ENCODE assay signal across 10 cellular contexts in the genomic region with DNA sequence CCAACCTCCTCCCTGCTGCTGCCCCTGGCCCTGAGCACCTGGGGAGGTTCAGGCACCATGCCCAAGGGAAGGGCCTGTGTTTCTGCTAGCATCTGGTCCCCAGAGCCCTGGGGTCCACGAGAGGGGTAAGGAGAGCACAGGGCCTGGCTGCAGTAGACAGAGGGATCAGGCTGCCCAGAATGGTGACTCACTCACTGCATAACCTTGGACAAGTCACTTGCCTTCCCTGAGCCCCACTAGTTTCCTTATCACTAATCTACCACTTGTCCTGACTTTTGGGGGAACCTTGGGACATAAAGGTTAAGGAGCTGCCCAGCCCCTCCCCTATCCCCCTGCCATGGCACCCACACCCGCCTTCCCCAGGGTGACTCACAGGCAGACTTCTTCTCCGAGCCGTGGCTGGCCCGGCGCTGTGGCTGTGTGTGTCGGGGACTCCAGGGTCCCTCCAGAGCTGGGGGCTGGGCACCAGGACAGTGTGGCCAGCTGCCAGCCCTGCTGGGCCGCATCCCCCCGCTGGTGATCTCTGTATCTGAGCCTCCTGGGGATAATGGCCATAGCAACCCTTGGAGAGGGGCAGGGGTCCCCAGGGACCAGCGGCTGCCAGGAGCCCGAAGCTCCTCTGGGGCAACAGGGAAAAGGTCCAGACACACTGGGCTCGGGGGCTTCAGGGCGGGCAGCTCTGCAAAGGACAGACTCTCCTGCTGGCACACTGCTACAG. TPM values are rescaled to one million over a fixed set of nuclear protein-coding genes. Genes with fewer than 3 reads are reported as not detected.
DNase-seq lines count a peak whose midpoint lies in the region; ATAC-seq and TF ChIP-seq lines count a peak whose summit lies in the region.
"Had no signal": no experiment of that assay in that cellular context is flagged by ENCODE, and none has a peak within 500 bp of the region (broad histone marks: within the 10 kb centered on the region; RNA-seq: fewer than 3 reads in every experiment).

No MANE protein-coding gene starts in this region.

- H3F3A ChIP-seq in PC-3 (ENCODE audit: low read length, unreplicated experiment): no peaks in the 10 kb centered on the region

- H3K4me3 ChIP-seq in PC-3 (ENCODE audit: low read length) (no peak overlapping the region), esophagus (ENCODE audit: low read depth in 1 of 2, low read length in 2 of 2) (no peak overlapping the region), stomach (no peak overlapping the region)

- no peaks in the 10 kb centered on the region for H3K27me3 ChIP-seq in PC-3 (ENCODE audit: low read length)
- H3K27me3 ChIP-seq in esophagus (ENCODE audit: control insufficient read depth in 1 of 2, insufficient read depth in 2 of 2, low read length in 2 of 2): no peaks in the 10 kb centered on the region
- no peaks in the 10 kb centered on the region for H3K27me3 ChIP-seq in stomach

- no peak for ATAC-seq in activated T-cell treated with anti-CD3 and anti-CD28 coated beads, Interleukin-2, amount 50 U/mL, for 72 hours (replicated peaks in 1 of 2)
- ATAC-seq in PC-3 (no peak), HG03520 (IDR thresholded peaks at IDR 0.05; ENCODE audit: unreplicated experiment) (no peak)

- H3K4me1 ChIP-seq in PC-3 (ENCODE audit: insufficient read depth, low read length) (peaks cover 18% of the 10 kb centered on the region), esophagus (ENCODE audit: control insufficient read depth in 2 of 2, insufficient read depth in 2 of 2, low read length in 1 of 2) (peaks cover 6 to 42% of the 10 kb centered on the region in 2 donors), stomach (peaks cover 22 to 73% (median 51%) of the 10 kb centered on the region in 4 donors)

- H3K9me3 Mint-ChIP-seq in activated T-cell treated with anti-CD3 and anti-CD28 coated beads, Interleukin-2, amount 50 U/mL, for 72 hours: no peaks in the 10 kb centered on the region
- H3K9me3 Mint-ChIP-seq in type B pancreatic cell: no peaks in the 10 kb centered on the region

- TF ChIP-seq POLR2A in stomach (IDR thresholded peaks at IDR 0.05): no peak

- DNase-seq in activated T-cell treated with anti-CD3 and anti-CD28 coated beads, Interleukin-2, amount 50 U/mL, for 72 hours: no peak
- DNase-seq in activated T-cell treated with anti-CD3 and anti-CD28 coated beads for 4 hours: no peak
- DNase-seq in PC-3: peak; percentile 22
- DNase-seq in stomach: no peak
- DNase-seq in stimulated activated CD4-positive, alpha-beta T cell treated with anti-CD3 and anti-CD28 coated beads, Interleukin-15, amount 100 ng/mL, for 24 hours: no peak
- DNase-seq in type B pancreatic cell (ENCODE audit: extremely low spot score, unreplicated experiment): no peak
- DNase-seq: activated effector memory CD4-positive, alpha-beta T cell treated with Interleukin-2 at 50 U/mL for 16 hours; NCI-H2029 had no signal

- H3K27ac ChIP-seq in PC-3 (ENCODE audit: low read length): no peak overlapping the region
- peak overlapping the region; percentile 97 to 98 for H3K27ac ChIP-seq in esophagus (ENCODE audit: low read depth in 2 of 2, low read length in 1 of 2)
- peak overlapping the region; percentile 2 to 98 (median 91) for H3K27ac ChIP-seq in stomach

- no peak overlapping the region for H3K27ac Mint-ChIP-seq in activated T-cell treated with anti-CD3 and anti-CD28 coated beads, Interleukin-2, amount 50 U/mL, for 72 hours
- no peak overlapping the region for H3K27ac Mint-ChIP-seq in type B pancreatic cell

- TF ChIP-seq CTCF in PC-3 (conservative IDR thresholded peaks at IDR 0.05; ENCODE audit: low read depth, low read length) (no peak), stomach (IDR thresholded peaks at IDR 0.05) (no peak), type B pancreatic cell (conservative IDR thresholded peaks at IDR 0.05) (no peak)

- H3K9ac ChIP-seq in PC-3 (ENCODE audit: low read length): no peak overlapping the region

- no peaks in the 10 kb centered on the region for H3K27me3 Mint-ChIP-seq in activated T-cell treated with anti-CD3 and anti-CD28 coated beads, Interleukin-2, amount 50 U/mL, for 72 hours (ENCODE audit: low read depth)
- peaks cover 2% of the 10 kb centered on the region for H3K27me3 Mint-ChIP-seq in type B pancreatic cell

- H4K20me1 ChIP-seq in PC-3 (ENCODE audit: low read length): no peaks in the 10 kb centered on the region

- intact Hi-C loops in PC-3 (cut with micrococcal nuclease) (loop anchor here (5.0 kb wide), 1 partner anchor 34 kb away; no protein-coding TSS in a partner anchor), stomach (cut with DNase I; ENCODE audit: low total_unique reads) (no loop called here)

- peaks cover 6% of the 10 kb centered on the region; the same call in 1 of the 2 replicates for H3K79me2 ChIP-seq in PC-3 (ENCODE audit: low read length)

- no peak for TF ChIP-seq EP300 in stomach (IDR thresholded peaks at IDR 0.05)

- peak overlapping the region; percentile 19 to 47 for H3K4me3 Mint-ChIP-seq in activated T-cell treated with anti-CD3 and anti-CD28 coated beads, Interleukin-2, amount 50 U/mL, for 72 hours
- no peak overlapping the region for H3K4me3 Mint-ChIP-seq in type B pancreatic cell

- H2AFZ ChIP-seq in PC-3 (ENCODE audit: low read length): no peak overlapping the region

- H3K4me2 ChIP-seq in PC-3 (ENCODE audit: low read length): no peak overlapping the region

- 59 to 75% methylated on average over 13 of the region's 13 CpGs for WGBS in esophagus, 2 donors
- WGBS in stomach, 5 donors: 70 to 79% (median 76%) methylated on average over 8 to 13 of the region's 13 CpGs

- no peaks in the 10 kb centered on the region for H3K36me3 Mint-ChIP-seq in activated T-cell treated with anti-CD3 and anti-CD28 coated beads, Interleukin-2, amount 50 U/mL, for 72 hours (ENCODE audit: insufficient read depth in 2 of 2)
- H3K36me3 Mint-ChIP-seq in type B pancreatic cell: no peaks in the 10 kb centered on the region

- no TSS peak for BruUV-seq in PC-3 (replicated peaks; lab: Mats Ljungman, UMichigan)

- H3K4me1 Mint-ChIP-seq in activated T-cell treated with anti-CD3 and anti-CD28 coated beads, Interleukin-2, amount 50 U/mL, for 72 hours (ENCODE audit: low read depth): peaks cover 5% of the 10 kb centered on the region
- H3K4me1 Mint-ChIP-seq in type B pancreatic cell (ENCODE audit: unreplicated experiment): peaks cover 32% of the 10 kb centered on the region

- POLR2A ChIA-PET in PC-3 (lab: Charles Lee; ENCODE audit: unreplicated experiment): no interaction called here

- H3K36me3 ChIP-seq in PC-3 (ENCODE audit: low read depth, low read length) (no peaks in the 10 kb centered on the region), esophagus (ENCODE audit: control insufficient read depth in 2 of 2, insufficient read depth in 2 of 2, low read length in 1 of 2) (no peaks in the 10 kb centered on the region), stomach (peaks cover 0 to 13% (median 2%) of the 10 kb centered on the region in 4 donors)

- no peaks in the 10 kb centered on the region for H3K9me2 ChIP-seq in PC-3 (replicated peaks; ENCODE audit: low read length)

- no peaks in the 10 kb centered on the region for H3K9me3 ChIP-seq in PC-3 (ENCODE audit: low read length)
- no peaks in the 10 kb centered on the region for H3K9me3 ChIP-seq in esophagus (ENCODE audit: control insufficient read depth in 2 of 2, insufficient read depth in 1 of 2, low read depth in 1 of 2, low read length in 1 of 2)
- H3K9me3 ChIP-seq in stomach: no peaks in the 10 kb centered on the region

- CTCF ChIA-PET in PC-3 (lab: Charles Lee): no interaction called here

RNA-seq across cellular contexts. Expression of a gene that starts 4.0 kb away (rescaled TPM):
- total RNA-seq in activated T-cell treated with anti-CD3 and anti-CD28 coated beads, Interleukin-2, amount 50 U/mL, for 72 hours: 1 to 10 TPM; 7.0 to 9.9 TPM
- 13.8 and 28.1 TPM in 2 replicates for total RNA-seq in PC-3 (2014; rRNA removed)
- 10 to 100 TPM; 20.1 to 31.1 TPM for polyA plus RNA-seq in esophagus
- total RNA-seq in stomach: 10 to 100 TPM in 2 of 5 donors, 1 to 10 TPM in 3; 3.5 to 17.4 (median 8.1) TPM
- 10 to 100 TPM in 1 of 3 donors, 1 to 10 TPM in 2; 9.5 to 20.1 (median 9.5) TPM for polyA plus RNA-seq in stomach
- 20.2 and 29.5 TPM in 2 replicates for total RNA-seq in type B pancreatic cell (ENCODE audit: low replicate concordance)

RNA-seq across cellular contexts. Expression of a gene that starts 28.6 kb away (rescaled TPM):
- 1 to 10 TPM; 3.0 to 7.8 TPM for total RNA-seq in activated T-cell treated with anti-CD3 and anti-CD28 coated beads, Interleukin-2, amount 50 U/mL, for 72 hours
- 9.6 and 11.6 TPM in 2 replicates for total RNA-seq in PC-3 (2014; rRNA removed)
- 1 to 10 TPM; 3.2 to 4.1 TPM for polyA plus RNA-seq in esophagus
- 10 to 100 TPM in 1 of 5 donors, 1 to 10 TPM in 2, under 1 TPM in 1, not detected in 1; 0.45 to 18.8 (median 2.7) TPM for total RNA-seq in stomach
- 1 to 10 TPM; 1.8 to 3.4 (median 2.3) TPM for polyA plus RNA-seq in stomach
- 11.1 and 12.9 TPM in 2 replicates for total RNA-seq in type B pancreatic cell (ENCODE audit: low replicate concordance)

RNA-seq across cellular contexts. Expression of a gene that starts 52.6 kb away (rescaled TPM):
- under 1 TPM in 1 of 2 donors, not detected in 1; 0.43 TPM for total RNA-seq in activated T-cell treated with anti-CD3 and anti-CD28 coated beads, Interleukin-2, amount 50 U/mL, for 72 hours
- total RNA-seq in PC-3 (2014; rRNA removed) (459 and 567 TPM in 2 replicates), stomach (100 to 1,000 TPM in 1 of 5 donors, 10 to 100 TPM in 3, 1 to 10 TPM in 1; 6.7 to 200 (median 42.7) TPM), type B pancreatic cell (ENCODE audit: low replicate concordance) (40.3 and 77.9 TPM in 2 replicates)
- polyA plus RNA-seq in esophagus (100 to 1,000 TPM; 111 to 133 TPM), stomach (10 to 100 TPM in 2 of 3 donors, 1 to 10 TPM in 1; 4.6 to 30.4 (median 11.0) TPM)

Comparison
In these comparisons a context has a peak if more than half of its experiments do, and no peak if none do; other contexts are left out.
1. RNA of a gene that starts 52.6 kb away (total RNA-seq): 459 to 567 TPM in PC-3, 6.7 to 200 TPM in stomach and 40.3 to 77.9 TPM in type B pancreatic cell; 0.43 TPM in activated T-cell treated with anti-CD3 and anti-CD28 coated beads, Interleukin-2, amount 50 U/mL, for 72 hours; every median in the first group is over 4 times any median in the second.